ENCODE assay signal across 16 cellular contexts in genomic region chr1:56045477-56045876, GRCh38.
"Had no signal": no experiment of that assay in that cellular context is flagged by ENCODE, and none has a peak within 500 bp of the region (broad histone marks: within the 10 kb centered on the region; RNA-seq: fewer than 3 reads in every experiment).

No MANE protein-coding gene starts in this region.

- H3K36me3 Mint-ChIP-seq: activated naive CD8-positive, alpha-beta T cell treated with anti-CD3 and anti-CD28 coated beads for 36 hours; naive thymus-derived CD8-positive, alpha-beta T cell had no signal

- H3K27me3 ChIP-seq: body of pancreas, colonic mucosa, esophagus muscularis mucosa, pancreas, tibial nerve, uterus had no signal

- H3K27me3 Mint-ChIP-seq: activated CD4-positive, alpha-beta T cell treated with anti-CD3 and anti-CD28 coated beads, Interleukin-2, amount 10 ng/mL, durations not matched to agents 7 days and 5 days; activated naive CD8-positive, alpha-beta T cell treated with anti-CD3 and anti-CD28 coated beads for 36 hours had no signal

- ATAC-seq: body of pancreas; left lobe of liver; naive thymus-derived CD8-positive, alpha-beta T cell; pancreas had no signal

- H3K27ac Mint-ChIP-seq: activated CD4-positive, alpha-beta T cell treated with anti-CD3 and anti-CD28 coated beads, Interleukin-2, amount 10 ng/mL, durations not matched to agents 7 days and 5 days; activated naive CD8-positive, alpha-beta T cell treated with anti-CD3 and anti-CD28 coated beads for 36 hours; activated T-helper 1 cell treated with anti-CD3 and anti-CD28 coated beads, Interleukin-12 subunit alpha, Interleukin-12 subunit beta, Interleukin-2, Interleukin-4 antibody, amounts not matched to agents 30 ng/mL and 10 ng/mL and 1 ng/mL, durations not matched to agents 14 hours and 24 hours and 36 hours; naive thymus-derived CD8-positive, alpha-beta T cell had no signal

- H3K4me1 ChIP-seq: body of pancreas, colonic mucosa, esophagus muscularis mucosa, pancreas, tibial nerve, uterus had no signal

- H3K27ac ChIP-seq: body of pancreas, colonic mucosa, esophagus muscularis mucosa, pancreas, tibial nerve, uterus had no signal

- H3K4me3 Mint-ChIP-seq: activated CD4-positive, alpha-beta T cell treated with anti-CD3 and anti-CD28 coated beads, Interleukin-2, amount 10 ng/mL, durations not matched to agents 7 days and 5 days; activated naive CD8-positive, alpha-beta T cell treated with anti-CD3 and anti-CD28 coated beads for 36 hours; activated T-helper 1 cell treated with anti-CD3 and anti-CD28 coated beads, Interleukin-12 subunit alpha, Interleukin-12 subunit beta, Interleukin-2, Interleukin-4 antibody, amounts not matched to agents 30 ng/mL and 10 ng/mL and 1 ng/mL, durations not matched to agents 14 hours and 24 hours and 36 hours; naive thymus-derived CD8-positive, alpha-beta T cell had no signal

- DNase-seq: activated CD4-positive, alpha-beta T cell treated with anti-CD3 and anti-CD28 coated beads, Interleukin-2, amount 10 ng/mL, durations not matched to agents 7 days and 5 days; activated CD8-positive, alpha-beta memory T cell treated with anti-CD3 and anti-CD28 coated beads for 24 hours; activated naive CD8-positive, alpha-beta T cell treated with anti-CD3 and anti-CD28 coated beads for 36 hours; amygdala; body of pancreas; caudate nucleus; colonic mucosa; hippocampal formation; naive thymus-derived CD8-positive, alpha-beta T cell; pancreas; stimulated activated CD4-positive, alpha-beta T cell treated with anti-CD3 and anti-CD28 coated beads, Interleukin-1b, Interleukin-23, amount 100 ng/mL, for 48 hours; uterus had no signal

- H3K9me3 ChIP-seq: colonic mucosa, pancreas, uterus had no signal

- H3K9me3 Mint-ChIP-seq: activated CD4-positive, alpha-beta T cell treated with anti-CD3 and anti-CD28 coated beads, Interleukin-2, amount 10 ng/mL, durations not matched to agents 7 days and 5 days; activated naive CD8-positive, alpha-beta T cell treated with anti-CD3 and anti-CD28 coated beads for 36 hours; activated T-helper 1 cell treated with anti-CD3 and anti-CD28 coated beads, Interleukin-12 subunit alpha, Interleukin-12 subunit beta, Interleukin-2, Interleukin-4 antibody, amounts not matched to agents 30 ng/mL and 10 ng/mL and 1 ng/mL, durations not matched to agents 14 hours and 24 hours and 36 hours had no signal

- H3K4me3 ChIP-seq: body of pancreas, colonic mucosa, esophagus muscularis mucosa, pancreas, tibial nerve, uterus had no signal

- H3K4me1 Mint-ChIP-seq: activated CD4-positive, alpha-beta T cell treated with anti-CD3 and anti-CD28 coated beads, Interleukin-2, amount 10 ng/mL, durations not matched to agents 7 days and 5 days; activated naive CD8-positive, alpha-beta T cell treated with anti-CD3 and anti-CD28 coated beads for 36 hours; naive thymus-derived CD8-positive, alpha-beta T cell had no signal

- H3K36me3 ChIP-seq: colonic mucosa, esophagus muscularis mucosa, pancreas, tibial nerve, uterus had no signal
